In the genomic region with DNA sequence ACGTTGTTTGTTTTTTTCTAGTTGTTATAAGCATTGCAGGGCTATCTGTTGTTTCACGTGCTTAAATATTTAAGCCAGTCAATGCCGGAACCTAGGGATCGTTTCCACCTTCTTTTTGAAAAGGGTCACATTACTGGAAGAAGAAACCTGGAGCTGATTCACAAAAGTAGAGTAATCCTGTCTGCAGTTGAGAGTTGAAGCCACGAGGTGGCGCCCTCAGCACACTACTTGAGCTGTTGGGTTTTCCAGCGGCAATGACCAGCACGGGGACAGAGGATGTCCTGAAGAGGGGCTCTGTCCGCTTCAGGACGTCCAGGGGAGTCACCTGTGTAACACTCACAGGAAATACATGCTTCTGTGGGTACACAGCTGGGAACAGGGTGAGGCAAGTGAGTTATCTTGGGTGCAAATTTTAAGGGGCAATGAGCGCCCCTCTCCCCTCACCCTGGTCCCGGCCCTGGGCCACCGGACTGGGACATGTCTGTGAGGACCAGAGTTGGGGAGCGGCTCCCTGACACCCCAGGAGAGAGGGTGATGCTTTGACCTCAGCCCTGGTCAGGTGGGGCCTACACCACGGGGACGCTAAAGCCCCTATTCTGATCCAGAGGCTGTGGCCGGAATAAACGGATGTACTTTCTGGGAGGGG, we compare ENCODE assay signal across 8 cellular contexts.
DNase-seq lines count a peak whose midpoint lies in the region; ATAC-seq and FAIRE-seq lines count a peak whose summit lies in the region.

No MANE protein-coding gene starts in this region.

- peak; percentile 93 for FAIRE-seq in GM18507 (lab: Jason Lieb, UNC)

- no peak for ATAC-seq in HG03571 (IDR thresholded peaks at IDR 0.05; ENCODE audit: unreplicated experiment)

- DNase-seq in AG08395 (ENCODE audit: low spot score) = peak; percentile 72
- DNase-seq in GM18507 (ENCODE audit: extremely low spot score, insufficient read length, low read depth) = no peak
- DNase-seq in NCI-H2227 (lab: John Stamatoyannopoulos, UW; ENCODE audit: unreplicated experiment) = peak; percentile 74
- peak; percentile 32 to 39 for DNase-seq in activated CD4-positive, alpha-beta T cell treated with anti-CD3 and anti-CD28 coated beads, Interleukin-2, amount 50 U/mL, for 4 hours
- DNase-seq in effector CD8-positive, alpha-beta T cell (lab: John Stamatoyannopoulos, UW) = peak; percentile 8
- DNase-seq in medulla oblongata (ENCODE audit: extremely low spot score) = peak; percentile 91
- peak; percentile 44 for DNase-seq in stimulated activated CD8-positive, alpha-beta memory T cell treated with anti-CD3 and anti-CD28 coated beads, Interleukin-7, amount 100 ng/mL, for 24 hours (ENCODE audit: low read depth)
